ENCODE assay signal across 1 cellular context in the genomic region with DNA sequence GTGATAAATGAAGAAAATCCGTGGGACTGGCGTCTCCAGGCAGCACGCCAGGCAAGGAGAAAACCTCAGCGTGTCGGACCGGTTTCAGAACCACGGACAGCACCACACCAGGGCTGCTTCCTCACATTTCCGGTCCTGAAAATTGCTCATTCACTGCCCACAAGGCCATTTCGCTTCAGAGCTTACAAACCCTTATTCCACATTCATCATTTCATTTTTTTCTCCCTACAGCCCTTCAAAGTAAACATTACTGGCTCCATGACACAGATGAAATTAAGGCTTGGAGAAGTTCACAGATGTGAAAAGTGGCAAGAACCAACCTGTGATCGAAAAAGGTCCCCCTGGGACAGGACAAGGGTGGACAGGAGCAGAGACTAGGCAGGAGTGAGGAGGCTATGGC.
TF ChIP-seq lines count a peak whose summit lies in the region.

No MANE protein-coding gene starts in this region.

TF ChIP-seq in K562, 482 proteins besides CTCF, POLR2A, EP300 and RAD21 (continues in another document):
- TF ChIP-seq, protein P1, sequence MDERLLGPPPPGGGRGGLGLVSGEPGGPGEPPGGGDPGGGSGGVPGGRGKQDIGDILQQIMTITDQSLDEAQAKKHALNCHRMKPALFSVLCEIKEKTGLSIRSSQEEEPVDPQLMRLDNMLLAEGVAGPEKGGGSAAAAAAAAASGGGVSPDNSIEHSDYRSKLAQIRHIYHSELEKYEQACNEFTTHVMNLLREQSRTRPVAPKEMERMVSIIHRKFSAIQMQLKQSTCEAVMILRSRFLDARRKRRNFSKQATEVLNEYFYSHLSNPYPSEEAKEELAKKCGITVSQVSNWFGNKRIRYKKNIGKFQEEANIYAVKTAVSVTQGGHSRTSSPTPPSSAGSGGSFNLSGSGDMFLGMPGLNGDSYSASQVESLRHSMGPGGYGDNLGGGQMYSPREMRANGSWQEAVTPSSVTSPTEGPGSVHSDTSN (CRISPR knock-in tag; IDR thresholded peaks at IDR 0.05; ENCODE audit: low read depth): no peak
- TF ChIP-seq, protein P1 (tag; conservative IDR thresholded peaks at IDR 0.05; ENCODE audit: low read depth): no peak
- TF ChIP-seq, protein P2, sequence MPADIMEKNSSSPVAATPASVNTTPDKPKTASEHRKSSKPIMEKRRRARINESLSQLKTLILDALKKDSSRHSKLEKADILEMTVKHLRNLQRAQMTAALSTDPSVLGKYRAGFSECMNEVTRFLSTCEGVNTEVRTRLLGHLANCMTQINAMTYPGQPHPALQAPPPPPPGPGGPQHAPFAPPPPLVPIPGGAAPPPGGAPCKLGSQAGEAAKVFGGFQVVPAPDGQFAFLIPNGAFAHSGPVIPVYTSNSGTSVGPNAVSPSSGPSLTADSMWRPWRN (IDR thresholded peaks at IDR 0.05; ENCODE audit: low read depth): no peak
- TF ChIP-seq NR2F6 (CRISPR knock-in tag; IDR thresholded peaks at IDR 0.05): no peak
- TF ChIP-seq PPARD (CRISPR knock-in tag; IDR thresholded peaks at IDR 0.05): no peak
- no peak for TF ChIP-seq NCOR1 (IDR thresholded peaks at IDR 0.05)
- TF ChIP-seq ADNP (tag; IDR thresholded peaks at IDR 0.05): no peak
- no peak for TF ChIP-seq ELF4 (CRISPR knock-in tag; IDR thresholded peaks at IDR 0.05)
- no peak for TF ChIP-seq ZNF354B (CRISPR knock-in tag; IDR thresholded peaks at IDR 0.05)
- no peak for TF ChIP-seq SP1 (CRISPR knock-in tag; IDR thresholded peaks at IDR 0.05)
- TF ChIP-seq MAZ (CRISPR knock-in tag; conservative IDR thresholded peaks at IDR 0.05 in 1 of 2, IDR thresholded peaks at IDR 0.05 in 1 of 2): peak in 1 of 2 experiments; percentile 86; a peak in 2 of 4 replicates
- no peak for TF ChIP-seq CBFB (CRISPR knock-in tag; IDR thresholded peaks at IDR 0.05)
- no peak for TF ChIP-seq KLF10 (CRISPR knock-in tag; IDR thresholded peaks at IDR 0.05)
- TF ChIP-seq, protein P3, sequence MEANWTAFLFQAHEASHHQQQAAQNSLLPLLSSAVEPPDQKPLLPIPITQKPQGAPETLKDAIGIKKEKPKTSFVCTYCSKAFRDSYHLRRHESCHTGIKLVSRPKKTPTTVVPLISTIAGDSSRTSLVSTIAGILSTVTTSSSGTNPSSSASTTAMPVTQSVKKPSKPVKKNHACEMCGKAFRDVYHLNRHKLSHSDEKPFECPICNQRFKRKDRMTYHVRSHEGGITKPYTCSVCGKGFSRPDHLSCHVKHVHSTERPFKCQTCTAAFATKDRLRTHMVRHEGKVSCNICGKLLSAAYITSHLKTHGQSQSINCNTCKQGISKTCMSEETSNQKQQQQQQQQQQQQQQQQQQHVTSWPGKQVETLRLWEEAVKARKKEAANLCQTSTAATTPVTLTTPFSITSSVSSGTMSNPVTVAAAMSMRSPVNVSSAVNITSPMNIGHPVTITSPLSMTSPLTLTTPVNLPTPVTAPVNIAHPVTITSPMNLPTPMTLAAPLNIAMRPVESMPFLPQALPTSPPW (CRISPR knock-in tag; IDR thresholded peaks at IDR 0.05): no peak
- TF ChIP-seq FUS (optimal IDR thresholded peaks at IDR 0.05; ENCODE audit: low read depth, low read length): no peak
- TF ChIP-seq HDAC2 (IDR thresholded peaks at IDR 0.05): peak; percentile 43; the same call in 1 of the 2 replicates
- no peak for TF ChIP-seq HMG20B (CRISPR knock-in tag; IDR thresholded peaks at IDR 0.05)
- no peak for TF ChIP-seq PCBP2 (IDR thresholded peaks at IDR 0.05; ENCODE audit: low read depth, low read length, poor library complexity, severe bottlenecking)
- TF ChIP-seq CBX1 (IDR thresholded peaks at IDR 0.05; ENCODE audit: low read depth): no peak
- TF ChIP-seq STAT5B (CRISPR knock-in tag; IDR thresholded peaks at IDR 0.05): no peak
- no peak for TF ChIP-seq ASH1L (IDR thresholded peaks at IDR 0.05; ENCODE audit: borderline replicate concordance, low read depth, partially characterized antibody)
- no peak for TF ChIP-seq HNRNPH1 (optimal IDR thresholded peaks at IDR 0.05; ENCODE audit: low read depth, low read length)
- TF ChIP-seq NFIC (IDR thresholded peaks at IDR 0.05): peak; percentile 30; the same call in 1 of the 2 replicates
- peak; percentile 75; the same call in 1 of the 2 replicates for TF ChIP-seq ZNF766 (CRISPR knock-in tag; conservative IDR thresholded peaks at IDR 0.05)
- peak; percentile 42; the same call in 1 of the 2 replicates for TF ChIP-seq JUND (IDR thresholded peaks at IDR 0.05; ENCODE audit: borderline replicate concordance, low read depth, low read length)
- no peak; the same call in 2 of the 3 replicates for TF ChIP-seq JUND (tag; IDR thresholded peaks at IDR 0.05; ENCODE audit: borderline replicate concordance, low read depth, low read length)
- TF ChIP-seq, protein P4, sequence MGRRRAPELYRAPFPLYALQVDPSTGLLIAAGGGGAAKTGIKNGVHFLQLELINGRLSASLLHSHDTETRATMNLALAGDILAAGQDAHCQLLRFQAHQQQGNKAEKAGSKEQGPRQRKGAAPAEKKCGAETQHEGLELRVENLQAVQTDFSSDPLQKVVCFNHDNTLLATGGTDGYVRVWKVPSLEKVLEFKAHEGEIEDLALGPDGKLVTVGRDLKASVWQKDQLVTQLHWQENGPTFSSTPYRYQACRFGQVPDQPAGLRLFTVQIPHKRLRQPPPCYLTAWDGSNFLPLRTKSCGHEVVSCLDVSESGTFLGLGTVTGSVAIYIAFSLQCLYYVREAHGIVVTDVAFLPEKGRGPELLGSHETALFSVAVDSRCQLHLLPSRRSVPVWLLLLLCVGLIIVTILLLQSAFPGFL (CRISPR knock-in tag; IDR thresholded peaks at IDR 0.05): no peak
- TF ChIP-seq GABPA (tag; conservative IDR thresholded peaks at IDR 0.05; ENCODE audit: low read depth): peak; percentile 76
- TF ChIP-seq HDAC1 (IDR thresholded peaks at IDR 0.05): peak in 1 of 2 experiments; percentile 82; a peak in 2 of 4 replicates
- TF ChIP-seq, protein P5, sequence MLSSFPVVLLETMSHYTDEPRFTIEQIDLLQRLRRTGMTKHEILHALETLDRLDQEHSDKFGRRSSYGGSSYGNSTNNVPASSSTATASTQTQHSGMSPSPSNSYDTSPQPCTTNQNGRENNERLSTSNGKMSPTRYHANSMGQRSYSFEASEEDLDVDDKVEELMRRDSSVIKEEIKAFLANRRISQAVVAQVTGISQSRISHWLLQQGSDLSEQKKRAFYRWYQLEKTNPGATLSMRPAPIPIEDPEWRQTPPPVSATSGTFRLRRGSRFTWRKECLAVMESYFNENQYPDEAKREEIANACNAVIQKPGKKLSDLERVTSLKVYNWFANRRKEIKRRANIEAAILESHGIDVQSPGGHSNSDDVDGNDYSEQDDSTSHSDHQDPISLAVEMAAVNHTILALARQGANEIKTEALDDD (IDR thresholded peaks at IDR 0.05): no peak
- TF ChIP-seq, protein P6, sequence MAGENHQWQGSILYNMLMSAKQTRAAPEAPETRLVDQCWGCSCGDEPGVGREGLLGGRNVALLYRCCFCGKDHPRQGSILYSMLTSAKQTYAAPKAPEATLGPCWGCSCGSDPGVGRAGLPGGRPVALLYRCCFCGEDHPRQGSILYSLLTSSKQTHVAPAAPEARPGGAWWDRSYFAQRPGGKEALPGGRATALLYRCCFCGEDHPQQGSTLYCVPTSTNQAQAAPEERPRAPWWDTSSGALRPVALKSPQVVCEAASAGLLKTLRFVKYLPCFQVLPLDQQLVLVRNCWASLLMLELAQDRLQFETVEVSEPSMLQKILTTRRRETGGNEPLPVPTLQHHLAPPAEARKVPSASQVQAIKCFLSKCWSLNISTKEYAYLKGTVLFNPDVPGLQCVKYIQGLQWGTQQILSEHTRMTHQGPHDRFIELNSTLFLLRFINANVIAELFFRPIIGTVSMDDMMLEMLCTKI (IDR thresholded peaks at IDR 0.05; ENCODE audit: partially characterized antibody): no peak
- peak; percentile 93 for TF ChIP-seq MIER1 (IDR thresholded peaks at IDR 0.05; ENCODE audit: low read depth)
- peak in 1 of 2 experiments; percentile 67; a peak in 1 of 3 replicates for TF ChIP-seq CBX3 (IDR thresholded peaks at IDR 0.05; ENCODE audit: borderline replicate concordance in 1 of 2, low read length in 2 of 2)
- TF ChIP-seq, protein P7, sequence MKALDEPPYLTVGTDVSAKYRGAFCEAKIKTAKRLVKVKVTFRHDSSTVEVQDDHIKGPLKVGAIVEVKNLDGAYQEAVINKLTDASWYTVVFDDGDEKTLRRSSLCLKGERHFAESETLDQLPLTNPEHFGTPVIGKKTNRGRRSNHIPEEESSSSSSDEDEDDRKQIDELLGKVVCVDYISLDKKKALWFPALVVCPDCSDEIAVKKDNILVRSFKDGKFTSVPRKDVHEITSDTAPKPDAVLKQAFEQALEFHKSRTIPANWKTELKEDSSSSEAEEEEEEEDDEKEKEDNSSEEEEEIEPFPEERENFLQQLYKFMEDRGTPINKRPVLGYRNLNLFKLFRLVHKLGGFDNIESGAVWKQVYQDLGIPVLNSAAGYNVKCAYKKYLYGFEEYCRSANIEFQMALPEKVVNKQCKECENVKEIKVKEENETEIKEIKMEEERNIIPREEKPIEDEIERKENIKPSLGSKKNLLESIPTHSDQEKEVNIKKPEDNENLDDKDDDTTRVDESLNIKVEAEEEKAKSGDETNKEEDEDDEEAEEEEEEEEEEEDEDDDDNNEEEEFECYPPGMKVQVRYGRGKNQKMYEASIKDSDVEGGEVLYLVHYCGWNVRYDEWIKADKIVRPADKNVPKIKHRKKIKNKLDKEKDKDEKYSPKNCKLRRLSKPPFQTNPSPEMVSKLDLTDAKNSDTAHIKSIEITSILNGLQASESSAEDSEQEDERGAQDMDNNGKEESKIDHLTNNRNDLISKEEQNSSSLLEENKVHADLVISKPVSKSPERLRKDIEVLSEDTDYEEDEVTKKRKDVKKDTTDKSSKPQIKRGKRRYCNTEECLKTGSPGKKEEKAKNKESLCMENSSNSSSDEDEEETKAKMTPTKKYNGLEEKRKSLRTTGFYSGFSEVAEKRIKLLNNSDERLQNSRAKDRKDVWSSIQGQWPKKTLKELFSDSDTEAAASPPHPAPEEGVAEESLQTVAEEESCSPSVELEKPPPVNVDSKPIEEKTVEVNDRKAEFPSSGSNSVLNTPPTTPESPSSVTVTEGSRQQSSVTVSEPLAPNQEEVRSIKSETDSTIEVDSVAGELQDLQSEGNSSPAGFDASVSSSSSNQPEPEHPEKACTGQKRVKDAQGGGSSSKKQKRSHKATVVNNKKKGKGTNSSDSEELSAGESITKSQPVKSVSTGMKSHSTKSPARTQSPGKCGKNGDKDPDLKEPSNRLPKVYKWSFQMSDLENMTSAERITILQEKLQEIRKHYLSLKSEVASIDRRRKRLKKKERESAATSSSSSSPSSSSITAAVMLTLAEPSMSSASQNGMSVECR (CRISPR knock-in tag; IDR thresholded peaks at IDR 0.05): peak; percentile 66; the same call in 1 of the 2 replicates
- peak; percentile 50; the same call in 1 of the 2 replicates for TF ChIP-seq ZNF263 (CRISPR knock-in tag; IDR thresholded peaks at IDR 0.05; ENCODE audit: borderline replicate concordance)
- TF ChIP-seq, protein P8, sequence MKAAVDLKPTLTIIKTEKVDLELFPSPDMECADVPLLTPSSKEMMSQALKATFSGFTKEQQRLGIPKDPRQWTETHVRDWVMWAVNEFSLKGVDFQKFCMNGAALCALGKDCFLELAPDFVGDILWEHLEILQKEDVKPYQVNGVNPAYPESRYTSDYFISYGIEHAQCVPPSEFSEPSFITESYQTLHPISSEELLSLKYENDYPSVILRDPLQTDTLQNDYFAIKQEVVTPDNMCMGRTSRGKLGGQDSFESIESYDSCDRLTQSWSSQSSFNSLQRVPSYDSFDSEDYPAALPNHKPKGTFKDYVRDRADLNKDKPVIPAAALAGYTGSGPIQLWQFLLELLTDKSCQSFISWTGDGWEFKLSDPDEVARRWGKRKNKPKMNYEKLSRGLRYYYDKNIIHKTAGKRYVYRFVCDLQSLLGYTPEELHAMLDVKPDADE (conservative IDR thresholded peaks at IDR 0.05; ENCODE audit: control insufficient read depth, low read depth, low read length): peak; percentile 83; the same call in 1 of the 2 replicates
- no peak for TF ChIP-seq LEF1 (IDR thresholded peaks at IDR 0.05)
- peak; percentile 81 for TF ChIP-seq GABPB1 (CRISPR knock-in tag; IDR thresholded peaks at IDR 0.05)
- peak in 1 of 3 experiments; percentile 13 for TF ChIP-seq YY1 (IDR thresholded peaks at IDR 0.05; ENCODE audit: borderline replicate concordance in 1 of 3, control insufficient read depth in 1 of 3, extremely low read depth in 1 of 3, insufficient read depth in 3 of 3, insufficient read length in 1 of 3, insufficient replicate concordance in 2 of 3, low read depth in 1 of 3, low read length in 2 of 3)
- TF ChIP-seq, protein P9, sequence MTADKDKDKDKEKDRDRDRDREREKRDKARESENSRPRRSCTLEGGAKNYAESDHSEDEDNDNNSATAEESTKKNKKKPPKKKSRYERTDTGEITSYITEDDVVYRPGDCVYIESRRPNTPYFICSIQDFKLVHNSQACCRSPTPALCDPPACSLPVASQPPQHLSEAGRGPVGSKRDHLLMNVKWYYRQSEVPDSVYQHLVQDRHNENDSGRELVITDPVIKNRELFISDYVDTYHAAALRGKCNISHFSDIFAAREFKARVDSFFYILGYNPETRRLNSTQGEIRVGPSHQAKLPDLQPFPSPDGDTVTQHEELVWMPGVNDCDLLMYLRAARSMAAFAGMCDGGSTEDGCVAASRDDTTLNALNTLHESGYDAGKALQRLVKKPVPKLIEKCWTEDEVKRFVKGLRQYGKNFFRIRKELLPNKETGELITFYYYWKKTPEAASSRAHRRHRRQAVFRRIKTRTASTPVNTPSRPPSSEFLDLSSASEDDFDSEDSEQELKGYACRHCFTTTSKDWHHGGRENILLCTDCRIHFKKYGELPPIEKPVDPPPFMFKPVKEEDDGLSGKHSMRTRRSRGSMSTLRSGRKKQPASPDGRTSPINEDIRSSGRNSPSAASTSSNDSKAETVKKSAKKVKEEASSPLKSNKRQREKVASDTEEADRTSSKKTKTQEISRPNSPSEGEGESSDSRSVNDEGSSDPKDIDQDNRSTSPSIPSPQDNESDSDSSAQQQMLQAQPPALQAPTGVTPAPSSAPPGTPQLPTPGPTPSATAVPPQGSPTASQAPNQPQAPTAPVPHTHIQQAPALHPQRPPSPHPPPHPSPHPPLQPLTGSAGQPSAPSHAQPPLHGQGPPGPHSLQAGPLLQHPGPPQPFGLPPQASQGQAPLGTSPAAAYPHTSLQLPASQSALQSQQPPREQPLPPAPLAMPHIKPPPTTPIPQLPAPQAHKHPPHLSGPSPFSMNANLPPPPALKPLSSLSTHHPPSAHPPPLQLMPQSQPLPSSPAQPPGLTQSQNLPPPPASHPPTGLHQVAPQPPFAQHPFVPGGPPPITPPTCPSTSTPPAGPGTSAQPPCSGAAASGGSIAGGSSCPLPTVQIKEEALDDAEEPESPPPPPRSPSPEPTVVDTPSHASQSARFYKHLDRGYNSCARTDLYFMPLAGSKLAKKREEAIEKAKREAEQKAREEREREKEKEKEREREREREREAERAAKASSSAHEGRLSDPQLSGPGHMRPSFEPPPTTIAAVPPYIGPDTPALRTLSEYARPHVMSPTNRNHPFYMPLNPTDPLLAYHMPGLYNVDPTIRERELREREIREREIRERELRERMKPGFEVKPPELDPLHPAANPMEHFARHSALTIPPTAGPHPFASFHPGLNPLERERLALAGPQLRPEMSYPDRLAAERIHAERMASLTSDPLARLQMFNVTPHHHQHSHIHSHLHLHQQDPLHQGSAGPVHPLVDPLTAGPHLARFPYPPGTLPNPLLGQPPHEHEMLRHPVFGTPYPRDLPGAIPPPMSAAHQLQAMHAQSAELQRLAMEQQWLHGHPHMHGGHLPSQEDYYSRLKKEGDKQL (CRISPR knock-in tag; IDR thresholded peaks at IDR 0.05; ENCODE audit: borderline replicate concordance): no peak
- TF ChIP-seq CREM (IDR thresholded peaks at IDR 0.05; ENCODE audit: low read depth): peak; percentile 54
